In the genomic region with DNA sequence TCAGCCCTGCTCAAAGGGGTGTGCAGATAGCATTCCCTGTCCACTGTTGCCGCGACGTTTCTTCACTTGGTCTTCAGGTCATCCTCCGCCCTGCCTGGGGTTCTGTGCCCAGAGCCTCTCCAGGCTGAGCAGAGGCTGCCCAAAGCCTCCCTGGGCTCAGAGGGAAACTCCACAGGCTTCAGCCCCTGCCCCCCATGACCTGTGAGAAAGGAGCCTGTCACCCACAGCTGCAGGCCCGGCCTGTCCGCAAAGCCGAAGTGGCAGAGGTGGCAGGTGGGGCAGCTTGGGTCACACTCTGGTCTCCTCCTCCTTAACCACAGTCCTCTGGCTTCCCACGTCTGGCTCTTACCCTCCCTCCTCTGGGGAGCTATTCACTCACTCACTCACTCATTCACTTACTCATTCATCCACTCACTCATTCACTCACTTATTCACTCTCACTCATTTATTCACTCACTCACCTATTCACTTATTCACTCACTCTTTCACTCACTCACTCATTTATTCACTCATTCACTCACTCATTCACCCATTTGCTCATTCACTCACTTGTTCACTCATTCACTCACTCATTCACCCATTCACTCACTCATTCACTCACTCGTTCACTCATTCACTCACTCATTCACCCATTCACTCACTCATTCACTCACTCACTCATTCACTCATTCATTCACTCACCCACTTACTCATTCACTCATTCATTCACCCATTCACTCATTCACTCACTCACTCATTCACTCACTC, we compare ENCODE assay signal across 25 cellular contexts. TPM values are rescaled to one million over a fixed set of nuclear protein-coding genes. Genes with fewer than 3 reads are reported as not detected.
DNase-seq lines count a peak whose midpoint lies in the region; ATAC-seq, FAIRE-seq and TF ChIP-seq lines count a peak whose summit lies in the region.
"Had no signal": no experiment of that assay in that cellular context is flagged by ENCODE, and none has a peak within 500 bp of the region (broad histone marks: within the 10 kb centered on the region; RNA-seq: fewer than 3 reads in every experiment).

No MANE protein-coding gene starts in this region.

- H3K27ac Mint-ChIP-seq in stimulated activated naive CD8-positive, alpha-beta T cell treated with anti-CD3 and anti-CD28 coated beads, Interleukin-15, amount 100 ng/mL, for 72 hours, result no peak overlapping the region
- H3K27ac Mint-ChIP-seq: activated CD4-positive, alpha-beta T cell treated with anti-CD3 and anti-CD28 coated beads, Interleukin-2, amount 10 ng/mL, durations not matched to agents 7 days and 5 days; activated naive CD4-positive, alpha-beta T cell treated with anti-CD3 and anti-CD28 coated beads, Interleukin-2, amount 10 ng/mL, durations not matched to agents 7 days and 5 days; neural progenitor cell had no signal

- FAIRE-seq in RCC 7860 (lab: Jason Lieb, UNC), result no peak
- FAIRE-seq: astrocyte had no signal

- no peak overlapping the region for H3K4me3 Mint-ChIP-seq in stimulated activated naive CD8-positive, alpha-beta T cell treated with anti-CD3 and anti-CD28 coated beads, Interleukin-15, amount 100 ng/mL, for 72 hours
- H3K4me3 Mint-ChIP-seq: activated CD4-positive, alpha-beta T cell treated with anti-CD3 and anti-CD28 coated beads, Interleukin-2, amount 10 ng/mL, durations not matched to agents 7 days and 5 days; activated naive CD4-positive, alpha-beta T cell treated with anti-CD3 and anti-CD28 coated beads, Interleukin-2, amount 10 ng/mL, durations not matched to agents 7 days and 5 days; neural progenitor cell had no signal

- no peaks in the 10 kb centered on the region for H3K27me3 ChIP-seq in lower lobe of right lung (ENCODE audit: low read depth)
- H3K27me3 ChIP-seq: esophagus squamous epithelium, neural progenitor cell, vagina had no signal

- H3K27me3 Mint-ChIP-seq in stimulated activated naive CD8-positive, alpha-beta T cell treated with anti-CD3 and anti-CD28 coated beads, Interleukin-15, amount 100 ng/mL, for 72 hours, result no peaks in the 10 kb centered on the region
- H3K27me3 Mint-ChIP-seq: activated CD4-positive, alpha-beta T cell treated with anti-CD3 and anti-CD28 coated beads, Interleukin-2, amount 10 ng/mL, durations not matched to agents 7 days and 5 days; activated naive CD4-positive, alpha-beta T cell treated with anti-CD3 and anti-CD28 coated beads, Interleukin-2, amount 10 ng/mL, durations not matched to agents 7 days and 5 days had no signal

- no peak for DNase-seq in stimulated activated naive CD8-positive, alpha-beta T cell treated with anti-CD3 and anti-CD28 coated beads, Interleukin-15, Interleukin-2, amounts not matched to agents 100 U/mL and 50 U/mL, for 24 hours
- no peak for DNase-seq in stimulated activated naive CD8-positive, alpha-beta T cell treated with anti-CD3 and anti-CD28 coated beads, Interleukin-15, amount 100 ng/mL, for 72 hours
- DNase-seq in RCC 7860 (ENCODE audit: low spot score), result peak; percentile 27
- DNase-seq in lower lobe of right lung, result no peak
- DNase-seq in NCI-H345 (lab: John Stamatoyannopoulos, UW), result no peak
- no peak for DNase-seq in NCI-H2029 (lab: John Stamatoyannopoulos, UW)
- DNase-seq in DMS 273 (lab: John Stamatoyannopoulos, UW; ENCODE audit: unreplicated experiment), result no peak
- DNase-seq: ACHN; activated CD4-positive, alpha-beta T cell treated with anti-CD3 and anti-CD28 coated beads, Interleukin-2, amount 10 ng/mL, durations not matched to agents 7 days and 5 days; activated naive CD4-positive, alpha-beta T cell treated with anti-CD3 and anti-CD28 coated beads, Interleukin-2, amount 10 ng/mL, durations not matched to agents 7 days and 5 days; activated T-cell treated with anti-CD3 and anti-CD28 coated beads for 4 hours; C1 segment of cervical spinal cord; effector memory CD4-positive, alpha-beta T cell; esophagus squamous epithelium; left colon; NCI-H2227 treated with DMSO at 0.1 percent for 48 hours; stimulated activated CD4-positive, alpha-beta T cell treated with anti-CD3 and anti-CD28 coated beads, Interleukin-4, amount 100 ng/mL, for 4 hours had no signal

- no peaks in the 10 kb centered on the region for H3K4me1 Mint-ChIP-seq in stimulated activated naive CD8-positive, alpha-beta T cell treated with anti-CD3 and anti-CD28 coated beads, Interleukin-15, amount 100 ng/mL, for 72 hours
- H3K4me1 Mint-ChIP-seq: activated CD4-positive, alpha-beta T cell treated with anti-CD3 and anti-CD28 coated beads, Interleukin-2, amount 10 ng/mL, durations not matched to agents 7 days and 5 days; activated naive CD4-positive, alpha-beta T cell treated with anti-CD3 and anti-CD28 coated beads, Interleukin-2, amount 10 ng/mL, durations not matched to agents 7 days and 5 days had no signal

- intact Hi-C loops in lower lobe of right lung (cut with DNase I), result no loop called here

- H3K4me1 ChIP-seq in lower lobe of right lung, result no peaks in the 10 kb centered on the region
- H3K4me1 ChIP-seq: vagina had no signal

- no peaks in the 10 kb centered on the region for H3K9me3 Mint-ChIP-seq in stimulated activated naive CD8-positive, alpha-beta T cell treated with anti-CD3 and anti-CD28 coated beads, Interleukin-15, amount 100 ng/mL, for 72 hours
- H3K9me3 Mint-ChIP-seq: activated CD4-positive, alpha-beta T cell treated with anti-CD3 and anti-CD28 coated beads, Interleukin-2, amount 10 ng/mL, durations not matched to agents 7 days and 5 days; activated naive CD4-positive, alpha-beta T cell treated with anti-CD3 and anti-CD28 coated beads, Interleukin-2, amount 10 ng/mL, durations not matched to agents 7 days and 5 days had no signal

- no peak for TF ChIP-seq CTCF in lower lobe of right lung (IDR thresholded peaks at IDR 0.05)

- ATAC-seq in stimulated activated naive CD8-positive, alpha-beta T cell treated with anti-CD3 and anti-CD28 coated beads, Interleukin-15, Interleukin-2, amounts not matched to agents 100 U/mL and 50 U/mL, for 24 hours, result peak; percentile 14
- no peak for ATAC-seq in stimulated activated naive CD8-positive, alpha-beta T cell treated with anti-CD3 and anti-CD28 coated beads, Interleukin-15, amount 100 ng/mL, for 72 hours
- ATAC-seq in lower lobe of right lung (peak; percentile 28 to 41), HG02763 (IDR thresholded peaks at IDR 0.05; ENCODE audit: unreplicated experiment) (no peak)

- no peak overlapping the region for H3K4me3 ChIP-seq in lower lobe of right lung
- H3K4me3 ChIP-seq: esophagus squamous epithelium, neural progenitor cell, smooth muscle cell, vagina had no signal

- H3K9me3 ChIP-seq in lower lobe of right lung, result no peaks in the 10 kb centered on the region
- H3K9me3 ChIP-seq: esophagus squamous epithelium, vagina had no signal

- no peaks in the 10 kb centered on the region for H3K36me3 ChIP-seq in lower lobe of right lung
- H3K36me3 ChIP-seq: esophagus squamous epithelium, neural progenitor cell, vagina had no signal

- H3K27ac ChIP-seq in lower lobe of right lung, result no peak overlapping the region
- H3K27ac ChIP-seq: esophagus squamous epithelium, neural progenitor cell, vagina had no signal

RNA-seq across cellular contexts. Expression of a gene that starts 7.1 kb away (rescaled TPM):
- total RNA-seq in lower lobe of right lung, result not detected
- total RNA-seq: activated CD4-positive, alpha-beta T cell treated with anti-CD3 and anti-CD28 coated beads, Interleukin-2, amount 10 ng/mL, durations not matched to agents 7 days and 5 days; astrocyte; cerebellum; esophagus squamous epithelium; HT1080; smooth muscle cell; T-helper 1 cell treated with Interleukin-12 subunit alpha and Interleukin-12 subunit beta and Interleukin-4 antibody, amounts not matched to agents 30 ng/mL and 1 ng/mL, for 36 hours; vagina had no signal

RNA-seq across cellular contexts. Expression of a gene that starts 43.0 kb away (rescaled TPM):
- 44.6 TPM for total RNA-seq in lower lobe of right lung

Comparison
In these comparisons a context has a peak if more than half of its experiments do, and no peak if none do; other contexts are left out.
1. ATAC-seq: peak in stimulated activated naive CD8-positive, alpha-beta T cell treated with anti-CD3 and anti-CD28 coated beads, Interleukin-15, Interleukin-2, amounts not matched to agents 100 U/mL and 50 U/mL, for 24 hours (single experiment) and lower lobe of right lung (2 of 2); none in stimulated activated naive CD8-positive, alpha-beta T cell treated with anti-CD3 and anti-CD28 coated beads, Interleukin-15, amount 100 ng/mL, for 72 hours (single experiment) and HG02763 (single experiment).